ENCODE assay signal across 9 cellular contexts in the genomic region with DNA sequence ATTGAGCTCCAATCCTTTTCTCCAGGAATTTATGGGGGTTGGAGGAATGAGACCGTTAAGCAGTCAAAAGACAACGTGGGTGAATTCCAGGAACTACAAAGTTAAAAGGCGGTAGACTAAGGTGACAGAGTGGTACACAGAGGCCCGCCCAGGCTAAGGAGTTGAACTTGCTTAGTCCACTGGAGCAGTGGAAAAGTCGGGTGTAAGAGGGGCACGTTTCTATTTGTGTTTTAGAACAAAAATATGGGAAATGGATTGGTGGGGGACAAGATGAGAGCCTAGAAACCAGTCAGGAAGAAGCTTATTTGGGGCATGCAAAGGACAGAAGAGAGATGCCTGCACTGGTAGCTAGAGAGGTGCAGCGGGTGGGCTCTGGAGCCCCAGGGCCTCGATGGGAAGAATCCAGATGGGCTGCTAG. TPM values are rescaled to one million over a fixed set of nuclear protein-coding genes. Genes with fewer than 3 reads are reported as not detected.
A peak's percentile ranks its signal among the peaks of the same experiment; 100 is the strongest.
DNase-seq lines count a peak whose midpoint lies in the region; ATAC-seq and TF ChIP-seq lines count a peak whose summit lies in the region.
"Had no signal": no experiment of that assay in that cellular context is flagged by ENCODE, and none has a peak within 500 bp of the region (broad histone marks: within the 10 kb centered on the region; RNA-seq: fewer than 3 reads in every experiment).

No MANE protein-coding gene starts in this region.

- intact Hi-C loops in spleen (cut with DNase I; ENCODE audit: low total_unique reads) = no loop called here
- intact Hi-C loops in testis (cut with DNase I; ENCODE audit: low total_unique reads) = no loop called here

- CTCF ChIA-PET in activated naive CD4-positive, alpha-beta T cell treated with anti-CD3 and anti-CD28 coated beads, Interleukin-2, amount 10 ng/mL, durations not matched to agents 7 days and 5 days (lab: Charles Lee) = interaction anchor here (1.2 to 3.2 kb wide), 5 partner anchors 10 to 245 kb away, joined by 3 to 12 read pairs (median 6); no protein-coding TSS in a partner anchor
- CTCF ChIA-PET in T-cell (lab: Charles Lee) = interaction anchor here (1.4 to 1.8 kb wide), 4 partner anchors 10 to 185 kb away, joined by 4 to 14 read pairs (median 4); no protein-coding TSS in a partner anchor

- H3K9me3 ChIP-seq in iPS-18a (ENCODE audit: control insufficient read depth, low read depth, low read length) = no peaks in the 10 kb centered on the region
- no peaks in the 10 kb centered on the region for H3K9me3 ChIP-seq in suprapubic skin
- no peaks in the 10 kb centered on the region for H3K9me3 ChIP-seq in spleen
- no peaks in the 10 kb centered on the region for H3K9me3 ChIP-seq in testis

- no peak overlapping the region for H3K27ac ChIP-seq in iPS-18a (ENCODE audit: low read length)
- H3K27ac ChIP-seq in suprapubic skin = no peak overlapping the region
- peak overlapping the region in 1 of 8 donors; percentile 87 for H3K27ac ChIP-seq in spleen
- H3K27ac ChIP-seq in testis = peak overlapping the region in 1 of 2 donors; percentile 87

- H3K4me3 ChIP-seq in iPS-18a (ENCODE audit: low read length) (peak overlapping the region; percentile 90), suprapubic skin (peak overlapping the region; percentile 73), spleen (peak overlapping the region in 3 of 8 donors; percentile 86 to 99 (median 91)), testis (peak overlapping the region in 1 of 2 donors; percentile 92)

- no peak for ATAC-seq in activated naive CD4-positive, alpha-beta T cell treated with anti-CD3 and anti-CD28 coated beads, Interleukin-2, amount 50 U/mL, for 72 hours
- no peak for ATAC-seq in T-cell (replicated peaks in 1 of 4)
- ATAC-seq in HG03439 (IDR thresholded peaks at IDR 0.05; ENCODE audit: unreplicated experiment) = no peak

- H3K36me3 ChIP-seq in iPS-18a (ENCODE audit: control insufficient read depth, low read depth, low read length) (no peaks in the 10 kb centered on the region), suprapubic skin (no peaks in the 10 kb centered on the region), spleen (no peaks in the 10 kb centered on the region), testis (ENCODE audit: low read depth, missing control alignments) (no peaks in the 10 kb centered on the region)

- no peak for DNase-seq in activated naive CD4-positive, alpha-beta T cell treated with anti-CD3 and anti-CD28 coated beads, Interleukin-2, amount 10 ng/mL, durations not matched to agents 7 days and 5 days
- DNase-seq in activated naive CD4-positive, alpha-beta T cell treated with anti-CD3 and anti-CD28 coated beads, Interleukin-2, amount 50 U/mL, for 72 hours (ENCODE audit: low spot score in 2 of 2) = no peak
- DNase-seq in T-cell (no peak), suprapubic skin (ENCODE audit: low spot score in 2 of 2) (no peak), spleen (no peak), testis (no peak)
- DNase-seq: NCI-H446 treated with DMSO at 0.1 percent for 48 hours had no signal

- TF ChIP-seq EP300 in suprapubic skin (IDR thresholded peaks at IDR 0.05) = no peak

- peaks cover 2% of the 10 kb centered on the region for H3K36me3 Mint-ChIP-seq in activated naive CD4-positive, alpha-beta T cell treated with anti-CD3 and anti-CD28 coated beads, Interleukin-2, amount 10 ng/mL, durations not matched to agents 7 days and 5 days
- H3K36me3 Mint-ChIP-seq in activated naive CD4-positive, alpha-beta T cell treated with anti-CD3 and anti-CD28 coated beads, Interleukin-2, amount 50 U/mL, for 72 hours = peaks cover 0 to 8% of the 10 kb centered on the region in 2 donors
- no peaks in the 10 kb centered on the region for H3K36me3 Mint-ChIP-seq in T-cell

- peaks cover 22% of the 10 kb centered on the region for H3K4me1 ChIP-seq in iPS-18a (ENCODE audit: control insufficient read depth, low read depth, low read length)
- peaks cover 24% of the 10 kb centered on the region for H3K4me1 ChIP-seq in suprapubic skin
- H3K4me1 ChIP-seq in spleen = peaks cover 0 to 38% (median 20%) of the 10 kb centered on the region in 6 donors
- no peaks in the 10 kb centered on the region for H3K4me1 ChIP-seq in testis

- 55% methylated on average over 8 of the region's 8 CpGs for WGBS in suprapubic skin
- WGBS in spleen, 5 donors = 61 to 74% (median 69%) methylated on average over 8 of the region's 8 CpGs
- 43 to 49% methylated on average over 8 of the region's 8 CpGs for WGBS in testis, 2 donors

- H3K9ac ChIP-seq in iPS-18a (ENCODE audit: low read length) = peak overlapping the region; percentile 79

- H3K4me1 Mint-ChIP-seq in activated naive CD4-positive, alpha-beta T cell treated with anti-CD3 and anti-CD28 coated beads, Interleukin-2, amount 10 ng/mL, durations not matched to agents 7 days and 5 days = peaks cover 32% of the 10 kb centered on the region
- peaks cover 18 to 26% (median 19%) of the 10 kb centered on the region in 3 donors for H3K4me1 Mint-ChIP-seq in T-cell

- peak overlapping the region; percentile 69 for H3K4me3 Mint-ChIP-seq in activated naive CD4-positive, alpha-beta T cell treated with anti-CD3 and anti-CD28 coated beads, Interleukin-2, amount 10 ng/mL, durations not matched to agents 7 days and 5 days
- peak overlapping the region; percentile 70 to 88 (median 78) for H3K4me3 Mint-ChIP-seq in T-cell

- H3K27me3 Mint-ChIP-seq in activated naive CD4-positive, alpha-beta T cell treated with anti-CD3 and anti-CD28 coated beads, Interleukin-2, amount 10 ng/mL, durations not matched to agents 7 days and 5 days = peaks cover 38% of the 10 kb centered on the region
- H3K27me3 Mint-ChIP-seq in T-cell = peaks cover 3 to 16% of the 10 kb centered on the region in 2 donors

- POLR2A ChIA-PET in T-cell (lab: Charles Lee) = no interaction called here

- no peak for TF ChIP-seq POLR2A in suprapubic skin (IDR thresholded peaks at IDR 0.05)
- no peak for TF ChIP-seq POLR2A in spleen (IDR thresholded peaks at IDR 0.05)
- TF ChIP-seq POLR2A in testis (IDR thresholded peaks at IDR 0.05) = no peak

- peaks cover 17% of the 10 kb centered on the region for H3K27me3 ChIP-seq in iPS-18a (ENCODE audit: control insufficient read depth, insufficient read depth, low read length)
- no peaks in the 10 kb centered on the region for H3K27me3 ChIP-seq in suprapubic skin
- H3K27me3 ChIP-seq in spleen (replicated peaks in 1 of 7) = peaks cover 0 to 12% (median 0%) of the 10 kb centered on the region in 7 donors
- H3K27me3 ChIP-seq in testis = no peaks in the 10 kb centered on the region

- peak overlapping the region; percentile 50 for H3K27ac Mint-ChIP-seq in activated naive CD4-positive, alpha-beta T cell treated with anti-CD3 and anti-CD28 coated beads, Interleukin-2, amount 10 ng/mL, durations not matched to agents 7 days and 5 days
- H3K27ac Mint-ChIP-seq in activated naive CD4-positive, alpha-beta T cell treated with anti-CD3 and anti-CD28 coated beads, Interleukin-2, amount 50 U/mL, for 72 hours = peak overlapping the region in 1 of 2 donors; percentile 91
- no peak overlapping the region for H3K27ac Mint-ChIP-seq in T-cell

- H3K9me3 Mint-ChIP-seq in activated naive CD4-positive, alpha-beta T cell treated with anti-CD3 and anti-CD28 coated beads, Interleukin-2, amount 10 ng/mL, durations not matched to agents 7 days and 5 days = no peaks in the 10 kb centered on the region
- H3K9me3 Mint-ChIP-seq in activated naive CD4-positive, alpha-beta T cell treated with anti-CD3 and anti-CD28 coated beads, Interleukin-2, amount 50 U/mL, for 72 hours = no peaks in the 10 kb centered on the region
- H3K9me3 Mint-ChIP-seq in T-cell = no peaks in the 10 kb centered on the region

- TF ChIP-seq CTCF in suprapubic skin (IDR thresholded peaks at IDR 0.05) (no peak), spleen (IDR thresholded peaks at IDR 0.05 in 8 of 11, conservative IDR thresholded peaks at IDR 0.05 in 3 of 11) (no peak), testis (IDR thresholded peaks at IDR 0.05) (no peak)

RNA-seq across cellular contexts. Expression of gene LIN9, which starts 1.2 kb away (rescaled TPM):
- total RNA-seq in activated naive CD4-positive, alpha-beta T cell treated with anti-CD3 and anti-CD28 coated beads, Interleukin-2, amount 50 U/mL, for 72 hours = 1 to 10 TPM; 6.4 to 10.0 TPM
- total RNA-seq in T-cell (1 to 10 TPM; 1.6 to 7.3 (median 5.3) TPM), suprapubic skin (1 to 10 TPM; 3.6 to 5.9 (median 4.4) TPM), spleen (1 to 10 TPM; 2.2 to 6.3 (median 3.6) TPM), testis (10 to 100 TPM in 1 of 2 donors, 1 to 10 TPM in 1; 8.2 to 13.9 TPM)
- polyA plus RNA-seq in spleen (1 to 10 TPM; 1.8 to 2.8 (median 2.4) TPM), testis (ENCODE audit: insufficient read depth, low read depth, low replicate concordance) (9.9 TPM)
